Comparison of ENCODE assay signal across 21 cellular contexts in the genomic region with DNA sequence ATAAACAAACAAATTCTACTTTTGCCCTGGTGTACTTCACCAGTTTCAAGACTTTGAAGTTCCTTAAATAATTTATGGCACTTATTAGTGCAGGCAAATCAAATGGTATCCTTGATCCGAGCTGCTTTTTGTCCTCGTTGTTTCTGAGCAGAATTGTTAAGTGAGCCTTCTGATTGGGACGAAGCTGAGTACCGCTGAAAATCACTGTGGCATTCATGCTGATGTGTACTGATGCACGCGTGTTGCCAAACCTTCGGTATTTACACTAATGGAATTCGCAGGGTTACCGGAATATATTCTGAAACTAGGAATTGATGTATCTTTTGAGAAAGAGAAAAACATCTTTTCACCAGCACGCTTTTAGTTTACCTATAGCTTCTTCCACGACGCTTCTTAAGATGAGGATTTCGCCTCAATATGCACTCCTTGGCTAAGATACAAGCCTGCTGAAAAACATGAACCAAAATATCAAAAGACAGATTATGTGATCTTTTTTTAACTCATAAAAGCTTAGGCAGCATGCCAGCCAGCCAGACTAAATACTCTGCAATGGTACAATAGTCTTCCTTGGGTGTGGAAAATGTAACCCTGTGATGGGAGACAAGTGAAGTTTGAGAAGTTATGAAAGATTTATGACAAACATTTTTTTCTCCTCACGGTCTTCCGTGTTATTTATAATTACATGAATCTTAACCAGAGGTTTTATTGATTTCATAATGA. TPM values are rescaled to one million over a fixed set of nuclear protein-coding genes. Genes with fewer than 3 reads are reported as not detected.
DNase-seq lines count a peak whose midpoint lies in the region; ATAC-seq, FAIRE-seq and TF ChIP-seq lines count a peak whose summit lies in the region.
"Had no signal": no experiment of that assay in that cellular context is flagged by ENCODE, and none has a peak within 500 bp of the region (broad histone marks: within the 10 kb centered on the region; RNA-seq: fewer than 3 reads in every experiment).

No MANE protein-coding gene starts in this region.

- H3K9ac ChIP-seq in astrocyte (ENCODE audit: low read length) (no peak overlapping the region), keratinocyte (ENCODE audit: control insufficient read depth, extremely low read depth, insufficient read depth, low read length) (no peak overlapping the region), trophoblast cell (ENCODE audit: low read length) (no peak overlapping the region)

- H3K18ac ChIP-seq in trophoblast cell (ENCODE audit: low read length) = no peak overlapping the region

- no peaks in the 10 kb centered on the region for H3K79me1 ChIP-seq in trophoblast cell (ENCODE audit: low read length)

- peak overlapping the region; percentile 40 for H3K4ac ChIP-seq in trophoblast cell (ENCODE audit: low read depth, low read length)

- peak overlapping the region; percentile 77 for H3K27ac ChIP-seq in astrocyte (ENCODE audit: low read depth, low read length)
- H3K27ac ChIP-seq in keratinocyte (ENCODE audit: control insufficient read depth, insufficient read depth, low read length) = no peak overlapping the region
- H3K27ac ChIP-seq in trophoblast cell (ENCODE audit: low read depth, low read length) = no peak overlapping the region
- H3K27ac ChIP-seq: HL-60 had no signal

- intact Hi-C loops in natural killer cell (cut with micrococcal nuclease) = no loop called here

- H3K27me3 Mint-ChIP-seq in astrocyte (ENCODE audit: low read depth, unreplicated experiment) (no peaks in the 10 kb centered on the region), natural killer cell (ENCODE audit: low read depth in 2 of 2) (no peaks in the 10 kb centered on the region)
- H3K27me3 Mint-ChIP-seq: CD4-positive, alpha-beta memory T cell had no signal

- H4K20me1 ChIP-seq in astrocyte (ENCODE audit: insufficient read depth, low read length) (no peaks in the 10 kb centered on the region), keratinocyte (ENCODE audit: control insufficient read depth, extremely low read depth, insufficient read depth, low read length) (no peaks in the 10 kb centered on the region)

- H3K9me1 ChIP-seq in keratinocyte (ENCODE audit: control insufficient read depth, extremely low read depth, insufficient read depth, low read length) = no peaks in the 10 kb centered on the region

- WGBS in trophoblast cell (ENCODE audit: extremely low coverage, insufficient coverage, insufficient read length) = no CpG with 5 or more reads among the region's 15 CpGs

- peaks cover 6% of the 10 kb centered on the region for H3K36me3 Mint-ChIP-seq in astrocyte (ENCODE audit: low read depth, unreplicated experiment)
- H3K36me3 Mint-ChIP-seq in natural killer cell = no peaks in the 10 kb centered on the region
- H3K36me3 Mint-ChIP-seq: CD4-positive, alpha-beta memory T cell had no signal

- ATAC-seq in natural killer cell (no peak), HG03108 (IDR thresholded peaks at IDR 0.05; ENCODE audit: unreplicated experiment) (no peak)
- ATAC-seq: GM12878, K562 had no signal

- FAIRE-seq in astrocyte (lab: Jason Lieb, UNC) = no peak
- FAIRE-seq in keratinocyte (lab: Jason Lieb, UNC) = peak; percentile 58
- FAIRE-seq: A204.1, GM12878, K562 had no signal

- H2BK120ac ChIP-seq in trophoblast cell (ENCODE audit: insufficient read depth, low read length, poor library complexity) = no peak overlapping the region

- H3K36me3 ChIP-seq in astrocyte (ENCODE audit: insufficient read depth, low read length) (no peaks in the 10 kb centered on the region), keratinocyte (ENCODE audit: control insufficient read depth in 2 of 2, extremely low read depth in 1 of 2, insufficient read depth in 2 of 2, low read length in 2 of 2) (no peaks in the 10 kb centered on the region), trophoblast cell (ENCODE audit: control insufficient read depth in 1 of 2, insufficient read depth in 2 of 2, low read length in 2 of 2) (peaks cover 0 to 3% of the 10 kb centered on the region in 2 experiments)
- H3K36me3 ChIP-seq: BE2C had no signal

- H3K27me3 ChIP-seq in astrocyte (ENCODE audit: insufficient read depth, low read length) (no peaks in the 10 kb centered on the region), keratinocyte (ENCODE audit: control insufficient read depth, extremely low read depth, insufficient read depth, low read length) (no peaks in the 10 kb centered on the region), trophoblast cell (ENCODE audit: insufficient read depth, low read length) (no peaks in the 10 kb centered on the region)
- H3K27me3 ChIP-seq: BE2C had no signal

- H3K79me2 ChIP-seq in astrocyte (ENCODE audit: insufficient read depth, low read length) (peaks cover 83% of the 10 kb centered on the region), keratinocyte (ENCODE audit: control insufficient read depth, insufficient read depth, low read length) (peaks cover 32% of the 10 kb centered on the region), trophoblast cell (ENCODE audit: control insufficient read depth, insufficient read depth, low read length, poor library complexity) (peaks cover 5% of the 10 kb centered on the region)

- H3K4me2 ChIP-seq in astrocyte (ENCODE audit: low read length) (peak overlapping the region; percentile 13), keratinocyte (ENCODE audit: control insufficient read depth, extremely low read depth, insufficient read depth, low read depth, low read length) (peak overlapping the region; percentile 62), trophoblast cell (ENCODE audit: low read length) (no peak overlapping the region)

- no peak overlapping the region for H2BK5ac ChIP-seq in trophoblast cell (ENCODE audit: low read depth, low read length, poor library complexity)

- H3K4me3 ChIP-seq in astrocyte (ENCODE audit: insufficient read depth, low read depth, low read length) (no peak overlapping the region), keratinocyte (ENCODE audit: control insufficient read depth in 2 of 3, extremely low read depth in 1 of 3, insufficient read depth in 2 of 3, low read depth in 1 of 3, low read length in 3 of 3) (no peak overlapping the region), trophoblast cell (ENCODE audit: low read depth, low read length) (no peak overlapping the region)
- H3K4me3 ChIP-seq: GM12878, K562 had no signal

- H2BK12ac ChIP-seq in trophoblast cell (ENCODE audit: low read length) = no peak overlapping the region

- no peak overlapping the region for H4K12ac ChIP-seq in trophoblast cell (ENCODE audit: low read depth, low read length)

- no peak overlapping the region for H4K91ac ChIP-seq in trophoblast cell (ENCODE audit: low read depth, low read length)

- H3K9me3 Mint-ChIP-seq in astrocyte (ENCODE audit: unreplicated experiment) = no peaks in the 10 kb centered on the region
- H3K9me3 Mint-ChIP-seq in natural killer cell = peaks cover 4% of the 10 kb centered on the region in 2 donors

- H3K4me1 Mint-ChIP-seq in astrocyte (ENCODE audit: low read depth, unreplicated experiment) (peaks cover 48% of the 10 kb centered on the region), natural killer cell (no peaks in the 10 kb centered on the region)
- H3K4me1 Mint-ChIP-seq: CD4-positive, alpha-beta memory T cell had no signal

- dilution Hi-C loops in keratinocyte (cut with MboI; ENCODE audit: extremely low pct_ligation_motif_present, low sequenced_read_pairs) = no loop called here

- no peak overlapping the region for H4K8ac ChIP-seq in trophoblast cell (ENCODE audit: low read depth, low read length)

- no peak for TF ChIP-seq CTCF in astrocyte (IDR thresholded peaks at IDR 0.05; ENCODE audit: insufficient read depth, low read depth, low read length)
- TF ChIP-seq CTCF in keratinocyte (optimal IDR thresholded peaks at IDR 0.05 in 1 of 3, IDR thresholded peaks at IDR 0.05 in 1 of 3, conservative IDR thresholded peaks at IDR 0.05 in 1 of 3; ENCODE audit: extremely low read depth in 1 of 3, insufficient read depth in 2 of 3, low read length in 3 of 3) = no peak
- no peak for TF ChIP-seq CTCF in natural killer cell (IDR thresholded peaks at IDR 0.05)

- H2AK5ac ChIP-seq in trophoblast cell (ENCODE audit: low read length) = no peak overlapping the region

- no peak for DNase-seq in astrocyte (ENCODE audit: low read depth)
- DNase-seq in keratinocyte (ENCODE audit: low read depth, low spot score) = no peak
- DNase-seq in trophoblast cell = no peak
- no peak for DNase-seq in SK-N-DZ (ENCODE audit: low spot score)
- no peak for DNase-seq in stimulated activated CD4-positive, alpha-beta T cell treated with anti-CD3 and anti-CD28 coated beads, Interleukin-4, amount 100 ng/mL, for 1 hour
- no peak for DNase-seq in natural killer cell
- DNase-seq: ACHN; BE2C; C1 segment of cervical spinal cord; Calu3; CD4-positive, alpha-beta memory T cell; DMS79 treated with DMSO at 0.1 percent for 48 hours; GF-D8; GOT3; H7; IMR-90 had no signal

- no peak overlapping the region for H3K14ac ChIP-seq in trophoblast cell (ENCODE audit: low read length)

- H3K4me1 ChIP-seq in astrocyte (ENCODE audit: insufficient read depth, low read length) (peaks cover 33% of the 10 kb centered on the region), keratinocyte (ENCODE audit: control insufficient read depth, extremely low read depth, insufficient read depth, low read length) (peaks cover 36% of the 10 kb centered on the region), trophoblast cell (ENCODE audit: control insufficient read depth in 1 of 2, insufficient read depth in 2 of 2, low read length in 2 of 2) (peaks cover 9 to 20% of the 10 kb centered on the region in 2 experiments)

- no peak overlapping the region for H2AFZ ChIP-seq in astrocyte (ENCODE audit: low read depth, low read length)
- H2AFZ ChIP-seq in keratinocyte (ENCODE audit: control insufficient read depth, low read length) = peak overlapping the region; percentile 3
- H2AFZ ChIP-seq in trophoblast cell (ENCODE audit: insufficient read depth, low read length, poor library complexity) = no peak overlapping the region

- no peak overlapping the region for H3K27ac Mint-ChIP-seq in astrocyte (ENCODE audit: unreplicated experiment)
- H3K27ac Mint-ChIP-seq in natural killer cell = no peak overlapping the region
- H3K27ac Mint-ChIP-seq: CD4-positive, alpha-beta memory T cell had no signal

- H3K9me3 ChIP-seq in astrocyte (ENCODE audit: insufficient read depth, low read depth, low read length) = no peaks in the 10 kb centered on the region
- no peaks in the 10 kb centered on the region for H3K9me3 ChIP-seq in keratinocyte (ENCODE audit: control insufficient read depth, low read depth, low read length)
- H3K9me3 ChIP-seq in trophoblast cell (ENCODE audit: insufficient read depth, low read depth, low read length) = no peaks in the 10 kb centered on the region
- H3K9me3 ChIP-seq: BE2C had no signal

- no peak overlapping the region for H3K23ac ChIP-seq in trophoblast cell (ENCODE audit: low read length)

- H3K4me3 Mint-ChIP-seq in astrocyte (ENCODE audit: unreplicated experiment) (no peak overlapping the region), natural killer cell (no peak overlapping the region)
- H3K4me3 Mint-ChIP-seq: CD4-positive, alpha-beta memory T cell had no signal

RNA-seq across cellular contexts. Expression of a gene that starts 48.9 kb away (rescaled TPM):
- total RNA-seq in astrocyte (127 TPM in 2 replicates), natural killer cell (not detected)
- polyA plus RNA-seq in keratinocyte = 17.0 to 20.9 TPM (median 18.8 TPM) in 3 replicates
- 8.8 TPM for polyA plus RNA-seq in keratinocyte (2011; ENCODE audit: low read depth)
- 3.9 and 4.9 TPM in 2 replicates for polyA plus RNA-seq in keratinocyte (2011; cell fraction: cytosol; rRNA removed)
- 25.4 and 26.5 TPM in 2 replicates for polyA plus RNA-seq in keratinocyte (2011; cell fraction: nucleus; rRNA removed)
- 4.9 and 19.5 TPM in 2 replicates for polyA plus RNA-seq in keratinocyte (2012; ENCODE audit: low replicate concordance)
- 51.9 to 65.0 TPM (median 63.1 TPM) in 3 replicates for polyA minus RNA-seq in keratinocyte
- 10.2 TPM for polyA minus RNA-seq in keratinocyte (2011; cell fraction: cytosol; rRNA and poly(A)+ RNA removed)
- polyA minus RNA-seq in keratinocyte (2011; cell fraction: nucleus; rRNA and poly(A)+ RNA removed) = 111 and 165 TPM in 2 replicates
- 112 and 119 TPM in 2 replicates for polyA plus RNA-seq in trophoblast cell (2013)
- polyA plus RNA-seq in SK-N-DZ (2014; cell fraction: cytosol; rRNA removed) = 7.6 and 22.5 TPM in 2 replicates
- 5.3 and 11.4 TPM in 2 replicates for polyA plus RNA-seq in SK-N-DZ (2014; cell fraction: nucleus; rRNA removed)
- total RNA-seq: CD4-positive, alpha-beta memory T cell had no signal
- polyA plus RNA-seq: CD4-positive, alpha-beta memory T cell had no signal

Comparison
In these comparisons a context has a peak if more than half of its experiments do, and no peak if none do; other contexts are left out.
1. RNA of a gene that starts 48.9 kb away (total RNA-seq): 127 TPM in astrocyte; not detected in natural killer cell; every median in the first group is over 100 times any median in the second.